13 cellular contexts compared by ENCODE assay signal in the genomic region with DNA sequence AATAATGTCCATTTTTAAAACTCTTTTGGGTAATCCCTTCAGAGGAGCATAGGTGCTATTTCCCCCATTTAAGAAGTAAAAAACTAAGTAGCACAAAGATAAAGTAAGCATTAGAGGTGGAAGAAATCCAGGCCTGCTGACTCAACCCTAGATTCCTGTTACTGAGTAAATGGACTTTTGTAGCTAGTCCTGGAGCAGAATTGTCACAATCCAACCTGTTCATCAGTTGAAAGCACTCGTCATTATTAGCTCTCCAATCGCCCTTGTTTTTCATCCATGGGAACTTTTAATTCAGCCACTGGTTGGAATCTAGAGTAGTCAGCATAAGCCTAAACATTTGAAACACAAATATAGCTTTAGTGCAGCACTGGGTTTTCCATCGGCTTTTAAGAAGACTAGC.
DNase-seq lines count a peak whose midpoint lies in the region; TF ChIP-seq lines count a peak whose summit lies in the region.
"Had no signal": no experiment of that assay in that cellular context is flagged by ENCODE, and none has a peak within 500 bp of the region (broad histone marks: within the 10 kb centered on the region; RNA-seq: fewer than 3 reads in every experiment).

No MANE protein-coding gene starts in this region.

- no peak overlapping the region for H3K14ac ChIP-seq in trophoblast cell (ENCODE audit: low read length)

- H2BK12ac ChIP-seq in trophoblast cell (ENCODE audit: low read length): no peak overlapping the region

- no peak for TF ChIP-seq POLR2A in transverse colon (IDR thresholded peaks at IDR 0.05)

- H3K18ac ChIP-seq in trophoblast cell (ENCODE audit: low read length): no peak overlapping the region

- H3K79me2 ChIP-seq in trophoblast cell (ENCODE audit: control insufficient read depth, insufficient read depth, low read length, poor library complexity): no peaks in the 10 kb centered on the region

- H2BK5ac ChIP-seq in trophoblast cell (ENCODE audit: low read depth, low read length, poor library complexity): no peak overlapping the region

- H3K27ac ChIP-seq in transverse colon (peak overlapping the region in 3 of 4 donors; percentile 5 to 65 (median 30)), trophoblast cell (ENCODE audit: low read depth, low read length) (no peak overlapping the region)

- H2AFZ ChIP-seq in trophoblast cell (ENCODE audit: insufficient read depth, low read length, poor library complexity): no peak overlapping the region

- no peak overlapping the region for H4K8ac ChIP-seq in trophoblast cell (ENCODE audit: low read depth, low read length)

- H3K9ac ChIP-seq in trophoblast cell (ENCODE audit: low read length): no peak overlapping the region

- H3K23ac ChIP-seq in trophoblast cell (ENCODE audit: low read length): no peak overlapping the region

- no peak overlapping the region for H3K4me2 ChIP-seq in trophoblast cell (ENCODE audit: low read length)

- H3K4me3 Mint-ChIP-seq in activated naive CD4-positive, alpha-beta T cell treated with anti-CD3 and anti-CD28 coated beads, Interleukin-2, amount 50 U/mL, for 24 hours: peak overlapping the region; percentile 97
- H3K4me3 Mint-ChIP-seq in activated CD4-positive, alpha-beta memory T cell treated with anti-CD3 and anti-CD28 coated beads for 36 hours: peak overlapping the region; percentile 85
- H3K4me3 Mint-ChIP-seq: endodermal cell had no signal

- WGBS in transverse colon (ENCODE audit: low coverage in 1 of 2), 2 donors: 70 to 88% methylated on average over 1 to 3 of the region's 3 CpGs
- no CpG with 5 or more reads among the region's 3 CpGs for WGBS in trophoblast cell (ENCODE audit: extremely low coverage, insufficient coverage, insufficient read length)

- peaks cover 16% of the 10 kb centered on the region for H3K79me1 ChIP-seq in trophoblast cell (ENCODE audit: low read length)

- TF ChIP-seq EP300 in transverse colon (IDR thresholded peaks at IDR 0.05; ENCODE audit: low read depth): no peak

- H3K4me1 ChIP-seq in transverse colon: peaks cover 15 to 28% (median 18%) of the 10 kb centered on the region in 4 donors
- H3K4me1 ChIP-seq in trophoblast cell (ENCODE audit: control insufficient read depth in 1 of 2, insufficient read depth in 2 of 2, low read length in 2 of 2): peaks cover 10 to 13% of the 10 kb centered on the region in 2 experiments

- no peak overlapping the region for H2BK120ac ChIP-seq in trophoblast cell (ENCODE audit: insufficient read depth, low read length, poor library complexity)

- H3K27me3 Mint-ChIP-seq in activated naive CD4-positive, alpha-beta T cell treated with anti-CD3 and anti-CD28 coated beads, Interleukin-2, amount 50 U/mL, for 24 hours: no peaks in the 10 kb centered on the region
- H3K27me3 Mint-ChIP-seq in activated CD4-positive, alpha-beta memory T cell treated with anti-CD3 and anti-CD28 coated beads for 36 hours: no peaks in the 10 kb centered on the region

- H3K4me1 Mint-ChIP-seq in activated naive CD4-positive, alpha-beta T cell treated with anti-CD3 and anti-CD28 coated beads, Interleukin-2, amount 50 U/mL, for 24 hours: peaks cover 47% of the 10 kb centered on the region
- H3K4me1 Mint-ChIP-seq in activated CD4-positive, alpha-beta memory T cell treated with anti-CD3 and anti-CD28 coated beads for 36 hours (ENCODE audit: low read depth): peaks cover 32% of the 10 kb centered on the region

- H3K9me3 ChIP-seq in transverse colon (no peaks in the 10 kb centered on the region), trophoblast cell (ENCODE audit: insufficient read depth, low read depth, low read length) (no peaks in the 10 kb centered on the region)

- intact Hi-C loops in activated CD4-positive, alpha-beta memory T cell treated with anti-CD3 and anti-CD28 coated beads for 36 hours (cut with micrococcal nuclease): loop anchor here (2.0 to 10.0 kb wide), 6 partner anchors 58 to 1492 kb away; partner anchors contain the start of genes ARID2, RPAP3, SCAF11 and SLC38A2
- intact Hi-C loops in transverse colon (cut with DNase I; ENCODE audit: low total_unique reads): no loop called here

- H3K4me3 ChIP-seq in fibroblast of mammary gland (ENCODE audit: control insufficient read depth, low read depth, low read length) (no peak overlapping the region), transverse colon (no peak overlapping the region), trophoblast cell (ENCODE audit: low read depth, low read length) (no peak overlapping the region)

- H3K27me3 ChIP-seq in transverse colon (no peaks in the 10 kb centered on the region), trophoblast cell (ENCODE audit: insufficient read depth, low read length) (no peaks in the 10 kb centered on the region)

- H3K27ac Mint-ChIP-seq in activated naive CD4-positive, alpha-beta T cell treated with anti-CD3 and anti-CD28 coated beads, Interleukin-2, amount 50 U/mL, for 24 hours: peak overlapping the region; percentile 94
- H3K27ac Mint-ChIP-seq in activated CD4-positive, alpha-beta memory T cell treated with anti-CD3 and anti-CD28 coated beads for 36 hours: peak overlapping the region; percentile 96
- H3K27ac Mint-ChIP-seq: endodermal cell had no signal

- no peak overlapping the region for H4K12ac ChIP-seq in trophoblast cell (ENCODE audit: low read depth, low read length)

- H3K9me3 Mint-ChIP-seq in activated naive CD4-positive, alpha-beta T cell treated with anti-CD3 and anti-CD28 coated beads, Interleukin-2, amount 50 U/mL, for 24 hours: no peaks in the 10 kb centered on the region
- no peaks in the 10 kb centered on the region for H3K9me3 Mint-ChIP-seq in activated CD4-positive, alpha-beta memory T cell treated with anti-CD3 and anti-CD28 coated beads for 36 hours
- H3K9me3 Mint-ChIP-seq: endodermal cell had no signal

- POLR2A ChIA-PET in activated CD4-positive, alpha-beta memory T cell treated with anti-CD3 and anti-CD28 coated beads for 36 hours (lab: Charles Lee): interaction anchor here (0.8 to 11.1 kb wide), 12 partner anchors 8 to 193 kb away, joined by 3 to 207 read pairs (median 8); partner anchors contain the start of genes AMIGO2 and PCED1B

- no peak overlapping the region for H4K91ac ChIP-seq in trophoblast cell (ENCODE audit: low read depth, low read length)

- no peak for TF ChIP-seq CTCF in fibroblast of mammary gland (conservative IDR thresholded peaks at IDR 0.05; ENCODE audit: control insufficient read depth, insufficient read depth, low read depth, low read length)
- no peak for TF ChIP-seq CTCF in transverse colon (IDR thresholded peaks at IDR 0.05)

- no peak for DNase-seq in activated naive CD4-positive, alpha-beta T cell treated with anti-CD3 and anti-CD28 coated beads, Interleukin-2, amount 50 U/mL, for 16 hours
- no peak for DNase-seq in activated CD4-positive, alpha-beta memory T cell treated with anti-CD3 and anti-CD28 coated beads for 36 hours
- DNase-seq in fibroblast of mammary gland (ENCODE audit: low read depth) (peak; percentile 33), transverse colon (no peak), SKM-1 (lab: John Stamatoyannopoulos, UW; ENCODE audit: unreplicated experiment) (no peak), NCI-H345 (lab: John Stamatoyannopoulos, UW) (no peak), trophoblast cell (no peak)
- DNase-seq: AML-193, endodermal cell, GDM1, NCI-H82, occipital lobe had no signal

- H3K36me3 Mint-ChIP-seq in activated naive CD4-positive, alpha-beta T cell treated with anti-CD3 and anti-CD28 coated beads, Interleukin-2, amount 50 U/mL, for 24 hours: peaks cover 56% of the 10 kb centered on the region
- H3K36me3 Mint-ChIP-seq in activated CD4-positive, alpha-beta memory T cell treated with anti-CD3 and anti-CD28 coated beads for 36 hours: peaks cover 81% of the 10 kb centered on the region

- no peak overlapping the region for H2AK5ac ChIP-seq in trophoblast cell (ENCODE audit: low read length)

- no peak overlapping the region for H3K4ac ChIP-seq in trophoblast cell (ENCODE audit: low read depth, low read length)

- H3K36me3 ChIP-seq in transverse colon: no peaks in the 10 kb centered on the region
- H3K36me3 ChIP-seq in trophoblast cell (ENCODE audit: control insufficient read depth in 1 of 2, insufficient read depth in 2 of 2, low read length in 2 of 2): no peaks in the 10 kb centered on the region

- in situ Hi-C loops in transverse colon (cut with MboI; ENCODE audit: low pct_ligation_motif_present in 1 of 4, low pct_unique_long_range_greater_than_20kb in 1 of 4, low sequenced_read_pairs in 3 of 4): no loop called here

- CTCF ChIA-PET in activated CD4-positive, alpha-beta memory T cell treated with anti-CD3 and anti-CD28 coated beads for 36 hours (lab: Charles Lee): interaction anchor here (0.7 to 3.0 kb wide), 7 partner anchors 10 to 187 kb away, joined by 3 to 14 read pairs (median 4); no protein-coding TSS in a partner anchor
